Comparison of ENCODE assay signal across 9 cellular contexts in genomic region chr16:13453938-13454553, GRCh38.
DNase-seq lines count a peak whose midpoint lies in the region; ATAC-seq, FAIRE-seq and TF ChIP-seq lines count a peak whose summit lies in the region.
"Had no signal": no experiment of that assay in that cellular context is flagged by ENCODE, and none has a peak within 500 bp of the region (broad histone marks: within the 10 kb centered on the region; RNA-seq: fewer than 3 reads in every experiment).

No MANE protein-coding gene starts in this region.

- peak; percentile 33 for TF ChIP-seq CTCF in CD4-positive, alpha-beta T cell (IDR thresholded peaks at IDR 0.05)
- TF ChIP-seq CTCF in GM23338 (conservative IDR thresholded peaks at IDR 0.05; ENCODE audit: low read depth in 2 of 2) = peak; percentile 78 to 96
- peak; percentile 90 for TF ChIP-seq CTCF in PC-9 (conservative IDR thresholded peaks at IDR 0.05)

- H3K4me3 Mint-ChIP-seq in CD4-positive, alpha-beta T cell = no peak overlapping the region
- H3K4me3 Mint-ChIP-seq in GM23338 = no peak overlapping the region
- H3K4me3 Mint-ChIP-seq: IgD-negative memory B cell had no signal

- no peaks in the 10 kb centered on the region; the same call in 1 of the 2 replicates for H3K36me3 ChIP-seq in GM23338 (ENCODE audit: insufficient read depth)
- H3K36me3 ChIP-seq in PC-9 (ENCODE audit: low read depth) = no peaks in the 10 kb centered on the region
- no peaks in the 10 kb centered on the region for H3K36me3 ChIP-seq in small intestine (ENCODE audit: control insufficient read depth in 2 of 2, insufficient read depth in 2 of 2, low read length in 2 of 2)

- 62 to 69% (median 63%) methylated on average over 10 of the region's 10 CpGs for WGBS in small intestine, 3 donors

- H3K4me1 Mint-ChIP-seq in CD4-positive, alpha-beta T cell (ENCODE audit: low read depth) = no peaks in the 10 kb centered on the region
- H3K4me1 Mint-ChIP-seq in GM23338 = peaks cover 4% of the 10 kb centered on the region; the same call in 2 of the 3 replicates

- DNase-seq in CD4-positive, alpha-beta T cell = no peak
- DNase-seq in GM23338 (ENCODE audit: low spot score) (peak; percentile 82), PC-9 (peak in 1 of 2 experiments; percentile 56), small intestine (peak; percentile 3), NCI-H187 treated with DMSO at 0.1 percent for 48 hours (lab: John Stamatoyannopoulos, UW) (no peak), NCI-H446 treated with DMSO at 0.1 percent for 48 hours (lab: John Stamatoyannopoulos, UW) (no peak)

- no peaks in the 10 kb centered on the region for H3K9me3 Mint-ChIP-seq in CD4-positive, alpha-beta T cell
- no peaks in the 10 kb centered on the region for H3K9me3 Mint-ChIP-seq in GM23338

- H3K36me3 Mint-ChIP-seq in CD4-positive, alpha-beta T cell (ENCODE audit: low read depth) = no peaks in the 10 kb centered on the region
- no peaks in the 10 kb centered on the region for H3K36me3 Mint-ChIP-seq in GM23338 (ENCODE audit: low read depth)
- H3K36me3 Mint-ChIP-seq: IgD-negative memory B cell had no signal

- H3K79me2 ChIP-seq in GM23338 (replicated peaks; ENCODE audit: insufficient read depth) (no peaks in the 10 kb centered on the region), PC-9 (ENCODE audit: low read depth) (no peaks in the 10 kb centered on the region)

- H4K20me1 ChIP-seq in GM23338 (replicated peaks; ENCODE audit: insufficient read depth) (no peaks in the 10 kb centered on the region), PC-9 (ENCODE audit: insufficient read depth) (no peaks in the 10 kb centered on the region)

- H2AFZ ChIP-seq in GM23338 (no peak overlapping the region), PC-9 (no peak overlapping the region)

- no TSS peak for BruUV-seq in PC-9 (replicated peaks; lab: Mats Ljungman, UMichigan)

- POLR2A ChIA-PET in CD4-positive, alpha-beta T cell (lab: Charles Lee) = no interaction called here
- POLR2A ChIA-PET in PC-9 (lab: Charles Lee; ENCODE audit: unreplicated experiment) = interaction anchor here (0.5 kb wide), 1 partner anchor 147 kb away, joined by 3 read pairs; no protein-coding TSS in a partner anchor

- H3K4me2 ChIP-seq in GM23338 (no peak overlapping the region), PC-9 (no peak overlapping the region)

- no peaks in the 10 kb centered on the region for H3K9me3 ChIP-seq in CD4-positive, alpha-beta T cell (ENCODE audit: control insufficient read depth, low read length)
- H3K9me3 ChIP-seq in PC-9 (ENCODE audit: insufficient read depth, low read depth) = no peaks in the 10 kb centered on the region
- no peaks in the 10 kb centered on the region for H3K9me3 ChIP-seq in small intestine (ENCODE audit: control insufficient read depth, low read depth)

- intact Hi-C loops in CD4-positive, alpha-beta T cell (cut with DNase I, micrococcal nuclease) = loop anchor here (5.0 to 10.0 kb wide), 3 partner anchors 997 to 1359 kb away; no protein-coding TSS in a partner anchor
- intact Hi-C loops in PC-9 (cut with micrococcal nuclease; ENCODE audit: unreplicated experiment) = loop anchor here (1.0 to 5.0 kb wide), 7 partner anchors 77 to 997 kb away; partner anchors contain the start of gene CPPED1

- CTCF ChIA-PET in CD4-positive, alpha-beta T cell (lab: Charles Lee) = interaction anchor here (0.5 kb wide), 1 partner anchor 79 kb away, joined by 3 read pairs; no protein-coding TSS in a partner anchor
- CTCF ChIA-PET in PC-9 (lab: Charles Lee) = no interaction called here

- no peak overlapping the region for H3K27ac ChIP-seq in CD4-positive, alpha-beta T cell (ENCODE audit: low read depth, low read length)
- no peak overlapping the region for H3K27ac ChIP-seq in GM23338 (ENCODE audit: low read depth)
- H3K27ac ChIP-seq in PC-9 = no peak overlapping the region
- H3K27ac ChIP-seq in small intestine (ENCODE audit: low read depth in 1 of 2, low read length in 1 of 2) = no peak overlapping the region

- H3F3A ChIP-seq in GM23338 (replicated peaks; ENCODE audit: low read depth) (no peaks in the 10 kb centered on the region), PC-9 (ENCODE audit: insufficient read depth, low read depth) (no peaks in the 10 kb centered on the region)

- H3K4me3 ChIP-seq in GM23338 = no peak overlapping the region
- H3K4me3 ChIP-seq in PC-9 = no peak overlapping the region
- H3K4me3 ChIP-seq in small intestine (ENCODE audit: low read depth in 1 of 2, low read length in 2 of 2) = no peak overlapping the region

- no peak for FAIRE-seq in small intestine (lab: Jason Lieb, UNC)

- no peak for ATAC-seq in CD4-positive, alpha-beta T cell (ENCODE audit: poor library complexity)
- ATAC-seq in GM23338 (peak; percentile 78), esophagus mucosa (peak; percentile 49), HG02970 (IDR thresholded peaks at IDR 0.05; ENCODE audit: low FRiP score, unreplicated experiment) (no peak)

- no peak overlapping the region for H3K27ac Mint-ChIP-seq in CD4-positive, alpha-beta T cell
- no peak overlapping the region for H3K27ac Mint-ChIP-seq in GM23338
- H3K27ac Mint-ChIP-seq: IgD-negative memory B cell had no signal

- no peaks in the 10 kb centered on the region for H3K27me3 ChIP-seq in CD4-positive, alpha-beta T cell (ENCODE audit: control insufficient read depth, insufficient read depth, low read length)
- H3K27me3 ChIP-seq in GM23338 (ENCODE audit: insufficient read depth) (no peaks in the 10 kb centered on the region), PC-9 (ENCODE audit: insufficient read depth, low read depth) (no peaks in the 10 kb centered on the region), small intestine (ENCODE audit: control insufficient read depth in 2 of 2, insufficient read depth in 2 of 2, low read length in 2 of 2) (no peaks in the 10 kb centered on the region)

- H3K9me2 ChIP-seq in GM23338 (ENCODE audit: insufficient read depth) = no peaks in the 10 kb centered on the region; the same call in 1 of the 2 replicates
- no peaks in the 10 kb centered on the region for H3K9me2 ChIP-seq in PC-9 (ENCODE audit: insufficient read depth)

- no peaks in the 10 kb centered on the region for H3K27me3 Mint-ChIP-seq in CD4-positive, alpha-beta T cell
- H3K27me3 Mint-ChIP-seq in GM23338 (ENCODE audit: insufficient read depth, low read depth, poor library complexity) = peaks cover 3% of the 10 kb centered on the region

- H3K4me1 ChIP-seq in GM23338 (ENCODE audit: insufficient read depth) (peaks cover 8% of the 10 kb centered on the region; the same call in 1 of the 2 replicates), PC-9 (replicated peaks; ENCODE audit: insufficient read depth) (no peaks in the 10 kb centered on the region), small intestine (ENCODE audit: control insufficient read depth in 2 of 2, insufficient read depth in 1 of 2, low read depth in 1 of 2, low read length in 1 of 2) (no peaks in the 10 kb centered on the region)

TF ChIP-seq in GM23338, 12 proteins besides CTCF, POLR2A, EP300 and RAD21:
- TF ChIP-seq CREB1 (CRISPR knock-in tag; IDR thresholded peaks at IDR 0.05; ENCODE audit: low read depth) = no peak

Comparison
In these comparisons a context has a peak if more than half of its experiments do, and no peak if none do; other contexts are left out.
1. ATAC-seq: peak in GM23338 (single experiment) and esophagus mucosa (single experiment); none in CD4-positive, alpha-beta T cell (single experiment) and HG02970 (single experiment).
2. DNase-seq: peak in GM23338 (single experiment) and small intestine (single experiment); none in CD4-positive, alpha-beta T cell (0 of 10), NCI-H187 treated with DMSO at 0.1 percent for 48 hours (single experiment) and NCI-H446 treated with DMSO at 0.1 percent for 48 hours (single experiment).
3. CTCF ChIP-seq: peak in every context shown above with its lines; median percentile 90 in PC-9; 87 in GM23338; 33 in CD4-positive, alpha-beta T cell.